In genomic region chr16:88993006-88993787, GRCh38 we compare ENCODE assay signal across 16 cellular contexts. TPM values are rescaled to one million over a fixed set of nuclear protein-coding genes. Genes with fewer than 3 reads are reported as not detected.
DNase-seq lines count a peak whose midpoint lies in the region; ATAC-seq and TF ChIP-seq lines count a peak whose summit lies in the region.
"Had no signal": no experiment of that assay in that cellular context is flagged by ENCODE, and none has a peak within 500 bp of the region (broad histone marks: within the 10 kb centered on the region; RNA-seq: fewer than 3 reads in every experiment).

No MANE protein-coding gene starts in this region.

- peaks cover 10 to 21% of the 10 kb centered on the region in 2 donors for H3K27me3 Mint-ChIP-seq in CD8-positive, alpha-beta memory T cell

- H3F3A ChIP-seq in GM23248 (ENCODE audit: insufficient read depth) = no peaks in the 10 kb centered on the region

- no TSS peak for BruUV-seq in OCI-LY7 (replicated peaks; lab: Mats Ljungman, UMichigan)

- H3K27me3 ChIP-seq in CD8-positive, alpha-beta memory T cell (ENCODE audit: insufficient read depth, low read length, poor library complexity, severe bottlenecking) = no peaks in the 10 kb centered on the region
- H3K27me3 ChIP-seq in right cardiac atrium (ENCODE audit: control insufficient read depth, insufficient read depth) = no peaks in the 10 kb centered on the region
- H3K27me3 ChIP-seq in GM23248 (replicated peaks; ENCODE audit: insufficient read depth) = peaks cover 21% of the 10 kb centered on the region
- H3K27me3 ChIP-seq: vagina had no signal

- intact Hi-C loops in OCI-LY7 (cut with micrococcal nuclease; ENCODE audit: unreplicated experiment) = loop anchor here (1.0 to 5.0 kb wide), 2 partner anchors 15 to 104 kb away; no protein-coding TSS in a partner anchor
- intact Hi-C loops in right cardiac atrium (cut with DNase I) = no loop called here
- intact Hi-C loops in posterior cingulate gyrus (cut with DNase I) = no loop called here

- H3K4me1 ChIP-seq in CD8-positive, alpha-beta memory T cell (ENCODE audit: insufficient read depth, low read length) = peaks cover 10% of the 10 kb centered on the region
- H3K4me1 ChIP-seq in OCI-LY7 (ENCODE audit: insufficient read depth, low read length, poor library complexity, severe bottlenecking) = peaks cover 42% of the 10 kb centered on the region
- no peaks in the 10 kb centered on the region for H3K4me1 ChIP-seq in right cardiac atrium (ENCODE audit: control insufficient read depth, insufficient read depth, low read length)
- H3K4me1 ChIP-seq in GM23248 (ENCODE audit: insufficient read depth) = no peaks in the 10 kb centered on the region
- H3K4me1 ChIP-seq: vagina had no signal

- no peak overlapping the region for H3K4me3 ChIP-seq in CD8-positive, alpha-beta memory T cell (ENCODE audit: low read length)
- H3K4me3 ChIP-seq in OCI-LY7 (ENCODE audit: low read depth, low read length, poor library complexity, severe bottlenecking) (peak overlapping the region; percentile 43), right cardiac atrium (ENCODE audit: low read length) (no peak overlapping the region), GM23248 (no peak overlapping the region)
- H3K4me3 ChIP-seq: dorsolateral prefrontal cortex, vagina had no signal

- no peaks in the 10 kb centered on the region for H4K20me1 ChIP-seq in OCI-LY7 (ENCODE audit: insufficient read depth, low read length)
- H4K20me1 ChIP-seq in GM23248 (ENCODE audit: insufficient read depth) = no peaks in the 10 kb centered on the region

- TF ChIP-seq CTCF in OCI-LY7 (conservative IDR thresholded peaks at IDR 0.05; ENCODE audit: low read length) = no peak

- 12% methylated on average over 14 of the region's 14 CpGs for WGBS in right cardiac atrium
- WGBS in GM23248 (ENCODE audit: low coverage in 1 of 2, low lambda C conversion rate in 2 of 2, missing lambda C conversion rate in 2 of 2), 2 experiments = 12 to 20% methylated on average over 13 of the region's 14 CpGs

- DNase-seq in CD8-positive, alpha-beta memory T cell = no peak
- DNase-seq in KG1 (lab: John Stamatoyannopoulos, UW) = peak; percentile 10
- DNase-seq in OCI-LY7 (ENCODE audit: low spot score) = peak; percentile 67
- DNase-seq in right cardiac atrium = peak; percentile 4 to 47 (median 20)
- no peak for DNase-seq in GM23248
- DNase-seq in posterior cingulate gyrus = no peak
- DNase-seq in NCI-H2107 treated with DMSO at 0.1 percent for 48 hours (lab: John Stamatoyannopoulos, UW; ENCODE audit: unreplicated experiment) = no peak
- DNase-seq in stimulated activated CD4-positive, alpha-beta T cell treated with anti-CD3 and anti-CD28 coated beads, Interleukin-4, amount 100 ng/mL, for 4 hours = no peak
- DNase-seq: activated CD8-positive, alpha-beta memory T cell treated with anti-CD3 and anti-CD28 coated beads, Interleukin-2, amount 50 U/mL, for 48 hours; dorsolateral prefrontal cortex; kidney glomerular epithelial cell; NCI-H510A treated with DMSO at 0.1 percent for 48 hours had no signal

- no peaks in the 10 kb centered on the region for H3K4me1 Mint-ChIP-seq in CD8-positive, alpha-beta memory T cell

- peaks cover 5% of the 10 kb centered on the region for H3K9me3 ChIP-seq in CD8-positive, alpha-beta memory T cell (ENCODE audit: low read length)
- H3K9me3 ChIP-seq in OCI-LY7 (ENCODE audit: low read length) = peaks cover 15% of the 10 kb centered on the region
- H3K9me3 ChIP-seq in right cardiac atrium (ENCODE audit: control insufficient read depth, low read length) = peaks cover 3% of the 10 kb centered on the region
- H3K9me3 ChIP-seq in GM23248 (ENCODE audit: low read depth) = no peaks in the 10 kb centered on the region
- H3K9me3 ChIP-seq: vagina had no signal

- H3K9me3 Mint-ChIP-seq in CD8-positive, alpha-beta memory T cell = peaks cover 0 to 7% (median 5%) of the 10 kb centered on the region in 5 donors

- H3K4me3 Mint-ChIP-seq in CD8-positive, alpha-beta memory T cell = no peak overlapping the region
- H3K4me3 Mint-ChIP-seq: neural crest cell; T-helper 2 cell treated with Interferon-gamma antibody and Interleukin-4, amounts not matched to agents 5 μg/mL and 100 μg/mL, for 36 hours had no signal

- H3K36me3 Mint-ChIP-seq in CD8-positive, alpha-beta memory T cell = peaks cover 0 to 2% (median 0%) of the 10 kb centered on the region in 3 donors

- no peak overlapping the region for H3K27ac Mint-ChIP-seq in CD8-positive, alpha-beta memory T cell
- H3K27ac Mint-ChIP-seq: T-helper 2 cell treated with Interferon-gamma antibody and Interleukin-4, amounts not matched to agents 5 μg/mL and 100 μg/mL, for 36 hours had no signal

- H3K4me2 ChIP-seq in OCI-LY7 (ENCODE audit: low read length) = peak overlapping the region; percentile 77
- H3K4me2 ChIP-seq in GM23248 (ENCODE audit: unreplicated experiment) = no peak overlapping the region

- peak in 1 of 2 donors; percentile 22 for ATAC-seq in right cardiac atrium

- no peaks in the 10 kb centered on the region for H3K9me2 ChIP-seq in OCI-LY7 (ENCODE audit: insufficient read depth, low read length)
- H3K9me2 ChIP-seq in GM23248 (ENCODE audit: insufficient read depth) = no peaks in the 10 kb centered on the region

- H3K9ac ChIP-seq in GM23248 = no peak overlapping the region

- POLR2A ChIA-PET in CD8-positive, alpha-beta memory T cell (lab: Charles Lee) = no interaction called here
- POLR2A ChIA-PET in OCI-LY7 (lab: Charles Lee) = interaction anchor here (0.6 to 2.4 kb wide), 9 partner anchors 8 to 306 kb away, joined by 3 to 22 read pairs (median 4); partner anchors contain the start of gene CBFA2T3

- H2AFZ ChIP-seq in OCI-LY7 (ENCODE audit: low read length) (peak overlapping the region; percentile 26; the same call in 1 of the 2 replicates), GM23248 (no peak overlapping the region)

- no peaks in the 10 kb centered on the region for H3K36me3 ChIP-seq in CD8-positive, alpha-beta memory T cell (ENCODE audit: insufficient read depth, low read length)
- no peaks in the 10 kb centered on the region for H3K36me3 ChIP-seq in OCI-LY7 (ENCODE audit: insufficient read depth, low read length)
- no peaks in the 10 kb centered on the region for H3K36me3 ChIP-seq in GM23248 (ENCODE audit: low read depth)
- H3K36me3 ChIP-seq: vagina had no signal

- CTCF ChIA-PET in CD8-positive, alpha-beta memory T cell (lab: Charles Lee) = no interaction called here
- CTCF ChIA-PET in OCI-LY7 (lab: Charles Lee; ENCODE audit: unreplicated experiment) = no interaction called here

- in situ Hi-C loops in GM23248 (cut with MboI) = no loop called here

- H3K27ac ChIP-seq in CD8-positive, alpha-beta memory T cell (ENCODE audit: low read depth, low read length) = peak overlapping the region; percentile 64
- peak overlapping the region; percentile 99 for H3K27ac ChIP-seq in OCI-LY7 (ENCODE audit: low read depth, low read length, poor library complexity, severe bottlenecking)
- no peak overlapping the region for H3K27ac ChIP-seq in right cardiac atrium (ENCODE audit: low read length)
- H3K27ac ChIP-seq in GM23248 = no peak overlapping the region
- H3K27ac ChIP-seq: dorsolateral prefrontal cortex, vagina had no signal

- H3K79me2 ChIP-seq in OCI-LY7 (ENCODE audit: insufficient read depth, low read depth, low read length) (no peaks in the 10 kb centered on the region), GM23248 (ENCODE audit: insufficient read depth) (no peaks in the 10 kb centered on the region)

RNA-seq across cellular contexts. Expression of gene CBFA2T3, which starts 16.2 kb away (rescaled TPM):
- total RNA-seq in CD8-positive, alpha-beta memory T cell = under 1 TPM in 1 of 2 experiments, not detected in 1; 0.22 TPM
- polyA plus RNA-seq in CD8-positive, alpha-beta memory T cell = not detected
- total RNA-seq in OCI-LY7 (2014; rRNA removed; shearing (Covaris generic)) = 1.1 and 2.2 TPM in 2 replicates
- total RNA-seq in OCI-LY7 (2022) (30.8 and 48.0 TPM in 2 replicates), right cardiac atrium (1 to 10 TPM; 5.6 to 8.5 (median 6.9) TPM)
- polyA plus RNA-seq in right cardiac atrium (7.3 TPM), GM23248 (2016; fragmentation: Nextera tagmentation; extraction: Ambion mirVana) (0.08 TPM in 1 of 2 replicates, not detected in the other)
- total RNA-seq in GM23248 (2014; rRNA removed; shearing (Covaris generic)) = not detected in 2 replicates
- total RNA-seq: LHCN-M2 had no signal

Comparison
In these comparisons a context has a peak if more than half of its experiments do, and no peak if none do; other contexts are left out.
1. DNase-seq: peak in KG1 (single experiment), OCI-LY7 (single experiment) and right cardiac atrium (3 of 3); none in CD8-positive, alpha-beta memory T cell (0 of 5), GM23248 (single experiment), posterior cingulate gyrus (0 of 10), NCI-H2107 treated with DMSO at 0.1 percent for 48 hours (single experiment) and stimulated activated CD4-positive, alpha-beta T cell treated with anti-CD3 and anti-CD28 coated beads, Interleukin-4, amount 100 ng/mL, for 4 hours (0 of 2).
2. H3K27ac ChIP-seq: peak in CD8-positive, alpha-beta memory T cell (single experiment) and OCI-LY7 (single experiment); none in right cardiac atrium (single experiment) and GM23248 (single experiment).